29 cellular contexts compared by ENCODE assay signal in the genomic region with DNA sequence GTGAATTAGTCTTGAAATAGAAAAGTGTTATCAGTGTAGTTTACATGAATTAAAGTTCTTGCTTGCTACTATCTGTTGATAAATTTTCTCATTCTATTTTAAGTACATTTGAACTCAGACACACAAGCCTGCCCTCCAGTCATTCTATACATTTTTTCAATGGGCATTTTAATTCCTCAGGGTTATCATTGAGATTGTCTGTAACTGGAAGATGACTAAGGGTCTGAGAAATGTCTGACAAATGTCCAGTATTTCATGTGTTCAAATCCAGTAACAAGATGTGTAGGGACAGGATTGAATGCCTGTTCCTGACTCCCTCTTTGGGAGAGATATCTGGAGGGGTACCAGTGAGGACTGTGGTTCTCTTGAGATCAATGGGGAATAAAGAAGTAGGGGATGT.
"Had no signal": no experiment of that assay in that cellular context is flagged by ENCODE, and none has a peak within 500 bp of the region (broad histone marks: within the 10 kb centered on the region; RNA-seq: fewer than 3 reads in every experiment).

No MANE protein-coding gene starts in this region.

- DNase-seq: activated CD4-positive, alpha-beta memory T cell treated with anti-CD3 and anti-CD28 coated beads, Interleukin-2, amount 10 ng/mL, durations not matched to agents 7 days and 5 days; activated CD4-positive, alpha-beta T cell treated with anti-CD3 and anti-CD28 coated beads for 1 hour; activated CD4-positive, alpha-beta T cell treated with anti-CD3 and anti-CD28 coated beads for 4 hours; activated CD4-positive, alpha-beta T cell treated with anti-CD3 and anti-CD28 coated beads, Interleukin-2, amount 10 ng/mL, durations not matched to agents 7 days and 5 days; activated CD4-positive, alpha-beta T cell treated with anti-CD3 and anti-CD28 coated beads, Interleukin-2, amount 50 U/mL, for 4 hours; activated CD8-positive, alpha-beta memory T cell treated with anti-CD3 and anti-CD28 coated beads for 24 hours; activated effector memory CD4-positive, alpha-beta T cell treated with Interleukin-2 at 50 U/mL for 16 hours; activated gamma-delta T cell treated with Interleukin-2 at 50 U/mL for 16 hours; activated naive CD4-positive, alpha-beta T cell treated with anti-CD3 and anti-CD28 coated beads, Interleukin-2, amount 50 U/mL, for 16 hours; activated naive CD4-positive, alpha-beta T cell treated with Interleukin-2 at 50 U/mL for 16 hours; activated T-cell treated with anti-CD3 and anti-CD28 coated beads, Interleukin-2, amount 50 U/mL, for 4 hours; brain microvascular endothelial cell; caudate nucleus; colonic mucosa; dorsolateral prefrontal cortex; effector memory CD8-positive, alpha-beta T cell; esophagus squamous epithelium; foreskin melanocyte; hypothalamus; T-helper 2 cell had no signal

- H3K27me3 Mint-ChIP-seq: activated CD4-positive, alpha-beta T cell treated with anti-CD3 and anti-CD28 coated beads, Interleukin-2, amount 10 ng/mL, durations not matched to agents 7 days and 5 days had no signal

- H3K9me3 Mint-ChIP-seq: activated CD4-positive, alpha-beta memory T cell treated with anti-CD3 and anti-CD28 coated beads, Interleukin-2, amount 10 ng/mL, durations not matched to agents 7 days and 5 days; activated CD4-positive, alpha-beta T cell treated with anti-CD3 and anti-CD28 coated beads, Interleukin-2, amount 10 ng/mL, durations not matched to agents 7 days and 5 days; activated T-cell treated with anti-CD3 and anti-CD28 coated beads, Interleukin-2, amount 50 U/mL, for 4 hours; activated T-helper 17 cell treated with anti-CD3 and anti-CD28 coated beads, Interleukin-2, amount 50 U/mL, for 72 hours; dendritic cell treated with granulocyte-macrophage colony-stimulating factor and Interleukin-4, amounts not matched to agents 40 ng/mL and 50 ng/mL, for 4 days; effector memory CD8-positive, alpha-beta T cell; WTC11 had no signal

- H3K36me3 Mint-ChIP-seq: activated naive CD8-positive, alpha-beta T cell; WTC11 had no signal

- H3K4me3 ChIP-seq: ascending aorta, colonic mucosa, dorsolateral prefrontal cortex, esophagus squamous epithelium, gastroesophageal sphincter had no signal

- H3K9me3 ChIP-seq: ascending aorta, colonic mucosa, esophagus squamous epithelium, gastroesophageal sphincter had no signal

- H3K4me3 Mint-ChIP-seq: activated CD4-positive, alpha-beta memory T cell treated with anti-CD3 and anti-CD28 coated beads, Interleukin-2, amount 10 ng/mL, durations not matched to agents 7 days and 5 days; activated CD4-positive, alpha-beta T cell treated with anti-CD3 and anti-CD28 coated beads, Interleukin-2, amount 10 ng/mL, durations not matched to agents 7 days and 5 days; activated naive CD8-positive, alpha-beta T cell; activated T-cell treated with anti-CD3 and anti-CD28 coated beads, Interleukin-2, amount 50 U/mL, for 4 hours; activated T-helper 17 cell treated with anti-CD3 and anti-CD28 coated beads, Interleukin-2, amount 50 U/mL, for 72 hours; dendritic cell treated with granulocyte-macrophage colony-stimulating factor and Interleukin-4, amounts not matched to agents 40 ng/mL and 50 ng/mL, for 4 days; effector memory CD8-positive, alpha-beta T cell; WTC11 had no signal

- H3K4me1 Mint-ChIP-seq: activated CD4-positive, alpha-beta memory T cell treated with anti-CD3 and anti-CD28 coated beads, Interleukin-2, amount 10 ng/mL, durations not matched to agents 7 days and 5 days; activated CD4-positive, alpha-beta T cell treated with anti-CD3 and anti-CD28 coated beads, Interleukin-2, amount 10 ng/mL, durations not matched to agents 7 days and 5 days; activated T-helper 17 cell treated with anti-CD3 and anti-CD28 coated beads, Interleukin-2, amount 50 U/mL, for 72 hours; WTC11 had no signal

- H3K4me1 ChIP-seq: ascending aorta, colonic mucosa, esophagus squamous epithelium had no signal

- ATAC-seq: activated T-cell treated with anti-CD3 and anti-CD28 coated beads, Interleukin-2, amount 50 U/mL, for 4 hours; activated T-helper 17 cell treated with anti-CD3 and anti-CD28 coated beads, Interleukin-2, amount 50 U/mL, for 72 hours; effector memory CD8-positive, alpha-beta T cell; gastroesophageal sphincter; WTC11 had no signal

- H3K27me3 ChIP-seq: ascending aorta, brain microvascular endothelial cell, colonic mucosa, esophagus squamous epithelium, gastroesophageal sphincter had no signal

- H3K27ac Mint-ChIP-seq: activated CD4-positive, alpha-beta memory T cell treated with anti-CD3 and anti-CD28 coated beads, Interleukin-2, amount 10 ng/mL, durations not matched to agents 7 days and 5 days; activated CD4-positive, alpha-beta T cell treated with anti-CD3 and anti-CD28 coated beads, Interleukin-2, amount 10 ng/mL, durations not matched to agents 7 days and 5 days; activated naive CD8-positive, alpha-beta T cell; activated T-helper 17 cell treated with anti-CD3 and anti-CD28 coated beads, Interleukin-2, amount 50 U/mL, for 72 hours; dendritic cell treated with granulocyte-macrophage colony-stimulating factor and Interleukin-4, amounts not matched to agents 40 ng/mL and 50 ng/mL, for 4 days; effector memory CD8-positive, alpha-beta T cell; WTC11 had no signal

- H3K27ac ChIP-seq: ascending aorta, brain microvascular endothelial cell, colonic mucosa, dorsolateral prefrontal cortex, epithelial cell of prostate, esophagus squamous epithelium, gastroesophageal sphincter, VCaP had no signal

- H3K36me3 ChIP-seq: ascending aorta, brain microvascular endothelial cell, colonic mucosa, esophagus squamous epithelium, gastroesophageal sphincter had no signal

- FAIRE-seq: TTC549 had no signal
